8 cellular contexts compared by ENCODE assay signal in genomic region chr12:104458645-104459555, GRCh38. TPM values are rescaled to one million over a fixed set of nuclear protein-coding genes. Genes with fewer than 3 reads are reported as not detected.
DNase-seq lines count a peak whose midpoint lies in the region; ATAC-seq and TF ChIP-seq lines count a peak whose summit lies in the region.

No MANE protein-coding gene starts in this region.

- peak; percentile 40 for DNase-seq in SIG-M5 treated with dmso at 0.1 percent for 504 hours (lab: John Stamatoyannopoulos, UW; ENCODE audit: unreplicated experiment)
- no peak for DNase-seq in SIG-M5 (lab: John Stamatoyannopoulos, UW)
- no peak for DNase-seq in Panc1 (ENCODE audit: low read depth, low spot score)
- no peak for DNase-seq in chondrocyte (ENCODE audit: low spot score)
- no peak for DNase-seq in lung (ENCODE audit: low spot score)
- peak in 1 of 2 donors; percentile 20 for DNase-seq in tibial nerve (ENCODE audit: low spot score in 2 of 2)
- no peak for DNase-seq in T1000 (lab: John Stamatoyannopoulos, UW)
- no peak for DNase-seq in kidney glomerular epithelial cell (lab: John Stamatoyannopoulos, UW)

- no TSS peak for BruUV-seq in Panc1 (replicated peaks; lab: Mats Ljungman, UMichigan)

- 0 out of 2 replicates have a peak, but pooled peaks have one; percentile 27 for ATAC-seq in Panc1
- no peak for ATAC-seq in lung (ENCODE audit: insufficient read depth, low FRiP score)

- peaks cover 16% of the 10 kb centered on the region for H3K4me1 ChIP-seq in Panc1 (ENCODE audit: control insufficient read depth, insufficient read depth, low read length)
- peaks cover 2 to 10% of the 10 kb centered on the region in 2 donors for H3K4me1 ChIP-seq in lung (ENCODE audit: control insufficient read depth in 2 of 2, insufficient read depth in 2 of 2, low read length in 2 of 2)
- H3K4me1 ChIP-seq in tibial nerve: peaks cover 0 to 45% (median 7%) of the 10 kb centered on the region in 4 donors

- no peaks in the 10 kb centered on the region for H3K9me3 ChIP-seq in Panc1 (ENCODE audit: control insufficient read depth, insufficient read depth, low read depth, low read length)
- no peaks in the 10 kb centered on the region for H3K9me3 ChIP-seq in lung (ENCODE audit: control insufficient read depth in 2 of 2, insufficient read depth in 1 of 2, low read length in 1 of 2)
- no peaks in the 10 kb centered on the region for H3K9me3 ChIP-seq in tibial nerve

- peak overlapping the region; percentile 52 for H3K27ac Mint-ChIP-seq in chondrocyte (ENCODE audit: unreplicated experiment)

- POLR2A ChIA-PET in Panc1 (lab: Charles Lee): no interaction called here

- H3K36me3 Mint-ChIP-seq in chondrocyte (ENCODE audit: low read depth): no peaks in the 10 kb centered on the region

- TF ChIP-seq POLR2A in tibial nerve (IDR thresholded peaks at IDR 0.05): no peak

- H3K36me3 ChIP-seq in Panc1 (ENCODE audit: control insufficient read depth, insufficient read depth, low read length) (no peaks in the 10 kb centered on the region), lung (ENCODE audit: control insufficient read depth in 2 of 2, insufficient read depth in 2 of 2, low read length in 2 of 2) (no peaks in the 10 kb centered on the region), tibial nerve (no peaks in the 10 kb centered on the region)

- CTCF ChIA-PET in Panc1 (lab: Charles Lee): no interaction called here

- 6 to 8% methylated on average over 30 of the region's 30 CpGs for WGBS in lung, 2 donors
- WGBS in tibial nerve, 2 donors: 30 to 31% methylated on average over 30 of the region's 30 CpGs

- H3K27me3 ChIP-seq in Panc1 (ENCODE audit: control insufficient read depth, insufficient read depth, low read length) (peaks cover 6% of the 10 kb centered on the region; the same call in 1 of the 2 replicates), lung (ENCODE audit: control insufficient read depth, insufficient read depth) (no peaks in the 10 kb centered on the region), tibial nerve (no peaks in the 10 kb centered on the region)

- no peaks in the 10 kb centered on the region for H3K9me3 Mint-ChIP-seq in chondrocyte (ENCODE audit: low read depth)

- H3K27me3 Mint-ChIP-seq in chondrocyte (ENCODE audit: low read depth): no peaks in the 10 kb centered on the region

- no peak for TF ChIP-seq CTCF in Panc1 (IDR thresholded peaks at IDR 0.05)
- no peak for TF ChIP-seq CTCF in chondrocyte (IDR thresholded peaks at IDR 0.05)
- no peak for TF ChIP-seq CTCF in lung (IDR thresholded peaks at IDR 0.05; ENCODE audit: control extremely low read depth, extremely low read depth)
- no peak for TF ChIP-seq CTCF in tibial nerve (IDR thresholded peaks at IDR 0.05)

- peak overlapping the region; percentile 95 for H3K4me3 Mint-ChIP-seq in chondrocyte (ENCODE audit: unreplicated experiment)

- in situ Hi-C loops in Panc1 (cut with HindIII; ENCODE audit: low pct_unique_long_range_greater_than_20kb, low sequenced_read_pairs): no loop called here

- peaks cover 39% of the 10 kb centered on the region for H3K4me1 Mint-ChIP-seq in chondrocyte (ENCODE audit: low read depth)

- intact Hi-C loops in Panc1 (cut with micrococcal nuclease; ENCODE audit: unreplicated experiment): no loop called here

- no peak for TF ChIP-seq EP300 in tibial nerve (IDR thresholded peaks at IDR 0.05)

- H3K4me3 ChIP-seq in Panc1 (ENCODE audit: low read depth in 2 of 2, low read length in 2 of 2) (peak overlapping the region; percentile 55 to 61), lung (peak overlapping the region; percentile 81), tibial nerve (peak overlapping the region; percentile 68 to 91 (median 84))

- peak overlapping the region; percentile 78 for H3K27ac ChIP-seq in Panc1 (ENCODE audit: low read length)
- H3K27ac ChIP-seq in lung (ENCODE audit: low read depth in 1 of 2, low read length in 1 of 2): peak overlapping the region in 1 of 2 donors; percentile 91
- H3K27ac ChIP-seq in tibial nerve: peak overlapping the region; percentile 41 to 90 (median 80)

RNA-seq across cellular contexts. Expression of gene CHST11, which starts 2.2 kb away (rescaled TPM):
- 11.4 TPM for total RNA-seq in Panc1 (2021; ENCODE audit: unreplicated experiment)
- polyA plus RNA-seq in Panc1 (2012; ENCODE audit: insufficient read length): 9.5 TPM
- total RNA-seq in chondrocyte: 5.3 to 9.1 TPM (median 6.2 TPM) in 3 replicates
- 10 to 100 TPM; 26.4 to 63.2 TPM for total RNA-seq in lung
- 10 to 100 TPM in 1 of 2 donors, 1 to 10 TPM in 1; 9.0 to 29.1 TPM for polyA plus RNA-seq in lung
- 10 to 100 TPM; 20.8 to 56.7 (median 26.5) TPM for total RNA-seq in tibial nerve
